In the genomic region with DNA sequence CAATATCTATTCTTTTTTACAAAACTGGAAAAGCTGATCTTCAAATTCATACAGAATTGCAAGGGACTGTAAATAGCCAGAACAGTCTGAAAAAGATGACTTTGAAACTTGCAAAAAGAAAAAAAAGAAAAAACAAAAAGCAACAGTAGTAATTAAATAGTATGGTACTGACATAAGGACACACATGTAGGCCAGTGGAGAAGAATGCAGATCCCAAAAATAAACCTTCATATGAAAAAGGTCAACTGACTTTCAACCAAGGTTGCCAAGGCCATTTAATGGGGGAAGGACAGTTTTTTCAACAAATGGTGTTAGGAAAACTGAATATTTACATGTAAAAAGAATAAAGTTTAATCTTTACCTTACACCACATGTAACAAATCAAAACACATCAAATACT, we compare ENCODE assay signal across 21 cellular contexts.
"Had no signal": no experiment of that assay in that cellular context is flagged by ENCODE, and none has a peak within 500 bp of the region (broad histone marks: within the 10 kb centered on the region; RNA-seq: fewer than 3 reads in every experiment).

No MANE protein-coding gene starts in this region.

- H2AFZ ChIP-seq: hepatocyte had no signal

- ATAC-seq: effector memory CD8-positive, alpha-beta T cell; left lung; lower lobe of right lung; natural killer cell; sciatic nerve; stimulated activated effector memory CD8-positive, alpha-beta T cell treated with anti-CD3 and anti-CD28 coated beads, Interleukin-12 subunit alpha, Interleukin-12 subunit beta, amount 100 ng/mL, for 72 hours had no signal

- H3K4me3 Mint-ChIP-seq: effector memory CD8-positive, alpha-beta T cell; natural killer cell; stimulated activated effector memory CD8-positive, alpha-beta T cell treated with anti-CD3 and anti-CD28 coated beads, Interleukin-12 subunit alpha, Interleukin-12 subunit beta, amount 100 ng/mL, for 72 hours had no signal

- DNase-seq: effector memory CD8-positive, alpha-beta T cell; erythroblast; esophagus squamous epithelium; foreskin melanocyte; left cardiac atrium; left lung; lower lobe of right lung; natural killer cell; occipital lobe; ovary; posterior cingulate gyrus; retina; stimulated activated CD4-positive, alpha-beta T cell treated with anti-CD3 and anti-CD28 coated beads, Interleukin-2, amount 100 ng/mL, for 24 hours; stimulated activated CD4-positive, alpha-beta T cell treated with anti-CD3 and anti-CD28 coated beads, Interleukin-4, amount 100 ng/mL, for 24 hours; stimulated activated naive CD4-positive, alpha-beta T cell treated with Interleukin-2 at 50 U/mL for 16 hours; stomach; thyroid gland had no signal

- H3K4me3 ChIP-seq: coronary artery, esophagus squamous epithelium, hepatocyte, left lung, lower lobe of right lung, ovary, stomach, thyroid gland had no signal

- H3K4me2 ChIP-seq: hepatocyte had no signal

- H3K36me3 ChIP-seq: lower lobe of right lung, ovary, thyroid gland had no signal

- H3K9me3 ChIP-seq: left lung, ovary, thyroid gland had no signal

- H3K27me3 ChIP-seq: esophagus squamous epithelium, hepatocyte, left lung, ovary, stomach, thyroid gland had no signal

- H3K27ac Mint-ChIP-seq: stimulated activated effector memory CD8-positive, alpha-beta T cell treated with anti-CD3 and anti-CD28 coated beads, Interleukin-12 subunit alpha, Interleukin-12 subunit beta, amount 100 ng/mL, for 72 hours had no signal

- H3K9me3 Mint-ChIP-seq: effector memory CD8-positive, alpha-beta T cell; stimulated activated effector memory CD8-positive, alpha-beta T cell treated with anti-CD3 and anti-CD28 coated beads, Interleukin-12 subunit alpha, Interleukin-12 subunit beta, amount 100 ng/mL, for 72 hours had no signal

- H3K27ac ChIP-seq: coronary artery, esophagus squamous epithelium, hepatocyte, left lung, lower lobe of right lung, stomach, thyroid gland had no signal

- H3K27me3 Mint-ChIP-seq: effector memory CD8-positive, alpha-beta T cell had no signal
